In genomic region chr19:52369463-52370340, GRCh38 we compare ENCODE assay signal across 8 cellular contexts. TPM values are rescaled to one million over a fixed set of nuclear protein-coding genes. Genes with fewer than 3 reads are reported as not detected.
DNase-seq lines count a peak whose midpoint lies in the region; FAIRE-seq and TF ChIP-seq lines count a peak whose summit lies in the region.

TSS of gene ZNF880 (plus strand) at chr19:52369923. CDS start at chr19:52369966, 43 bp downstream.

- FAIRE-seq in H54 (lab: Jason Lieb, UNC) (no peak), endometrium (lab: Jason Lieb, UNC) (peak; percentile 94)

- peaks cover 14 to 22% (median 15%) of the 10 kb centered on the region in 3 donors for H3K4me1 Mint-ChIP-seq in CD8-positive, alpha-beta memory T cell

- peak within 1 kb of the TSS; percentile 92 to 98 (median 97) for H3K4me3 Mint-ChIP-seq in CD8-positive, alpha-beta memory T cell

- CTCF ChIA-PET in CD8-positive, alpha-beta memory T cell (lab: Charles Lee), result interaction anchor here (0.9 to 1.1 kb wide), 3 partner anchors 23 to 28 kb away, joined by 3 read pairs; partner anchors contain the start of gene ZNF528

- H3K36me3 ChIP-seq in CD8-positive, alpha-beta memory T cell (ENCODE audit: insufficient read depth, low read length), result peaks cover 12% of the 10 kb centered on the region

- POLR2A ChIA-PET in CD8-positive, alpha-beta memory T cell (lab: Charles Lee), result interaction anchor here (0.6 to 1.1 kb wide), 5 partner anchors 28 to 1767 kb away, joined by 3 to 7 read pairs (median 3); partner anchors contain the start of genes ZNF528 and ZNF610

- peak within 1 kb of the TSS; percentile 93 for H3K27ac ChIP-seq in CD8-positive, alpha-beta memory T cell (ENCODE audit: low read depth, low read length)

- H3K36me3 Mint-ChIP-seq in CD8-positive, alpha-beta memory T cell, result peaks cover 22 to 65% (median 61%) of the 10 kb centered on the region in 3 donors

- peaks cover 7% of the 10 kb centered on the region for H3K4me1 ChIP-seq in CD8-positive, alpha-beta memory T cell (ENCODE audit: insufficient read depth, low read length)

- H3K27me3 ChIP-seq in CD8-positive, alpha-beta memory T cell (ENCODE audit: insufficient read depth, low read length, poor library complexity, severe bottlenecking), result no peaks in the 10 kb centered on the region

- H3K9me3 Mint-ChIP-seq in CD8-positive, alpha-beta memory T cell, result peaks cover 34 to 76% (median 73%) of the 10 kb centered on the region in 5 donors

- TF ChIP-seq POLR2A in H54 (IDR thresholded peaks at IDR 0.05; ENCODE audit: low read depth, low read length), result no peak

- peak within 1 kb of the TSS; percentile 95 to 99 (median 98) for H3K27ac Mint-ChIP-seq in CD8-positive, alpha-beta memory T cell

- H3K27me3 Mint-ChIP-seq in CD8-positive, alpha-beta memory T cell, result peaks cover 0 to 4% of the 10 kb centered on the region in 2 donors

- peaks cover 31% of the 10 kb centered on the region for H3K9me3 ChIP-seq in CD8-positive, alpha-beta memory T cell (ENCODE audit: low read length)

- peak within 1 kb of the TSS; percentile 95 for H3K4me3 ChIP-seq in CD8-positive, alpha-beta memory T cell (ENCODE audit: low read length)

- DNase-seq in CD8-positive, alpha-beta memory T cell, result peak; percentile 85 to 94 (median 87)
- DNase-seq in H54 (ENCODE audit: insufficient read length, low spot score) (peak; percentile 42), NCI-H510A treated with DMSO at 0.1 percent for 48 hours (lab: John Stamatoyannopoulos, UW) (peak; percentile 91), mesenteric fat pad (ENCODE audit: low spot score) (peak; percentile 95), UCSD-AML1 (lab: John Stamatoyannopoulos, UW; ENCODE audit: unreplicated experiment) (no peak)
- peak; percentile 91 for DNase-seq in activated CD8-positive, alpha-beta memory T cell treated with anti-CD3 and anti-CD28 coated beads, Interleukin-2, amount 50 U/mL, for 4 hours
- DNase-seq in stimulated activated CD8-positive, alpha-beta memory T cell treated with anti-CD3 and anti-CD28 coated beads, Interleukin-12 subunit alpha, Interleukin-12 subunit beta, amount 100 ng/mL, for 24 hours (ENCODE audit: extremely low read depth), result peak; percentile 89

RNA-seq across cellular contexts. Expression of gene ZNF880, which starts in this region (rescaled TPM):
- total RNA-seq in CD8-positive, alpha-beta memory T cell, result 10 to 100 TPM; 15.6 to 15.9 TPM
- 38.9 TPM for polyA plus RNA-seq in CD8-positive, alpha-beta memory T cell
- 13.6 TPM for total RNA-seq in mesenteric fat pad
